ENCODE assay signal across 8 cellular contexts in the genomic region with DNA sequence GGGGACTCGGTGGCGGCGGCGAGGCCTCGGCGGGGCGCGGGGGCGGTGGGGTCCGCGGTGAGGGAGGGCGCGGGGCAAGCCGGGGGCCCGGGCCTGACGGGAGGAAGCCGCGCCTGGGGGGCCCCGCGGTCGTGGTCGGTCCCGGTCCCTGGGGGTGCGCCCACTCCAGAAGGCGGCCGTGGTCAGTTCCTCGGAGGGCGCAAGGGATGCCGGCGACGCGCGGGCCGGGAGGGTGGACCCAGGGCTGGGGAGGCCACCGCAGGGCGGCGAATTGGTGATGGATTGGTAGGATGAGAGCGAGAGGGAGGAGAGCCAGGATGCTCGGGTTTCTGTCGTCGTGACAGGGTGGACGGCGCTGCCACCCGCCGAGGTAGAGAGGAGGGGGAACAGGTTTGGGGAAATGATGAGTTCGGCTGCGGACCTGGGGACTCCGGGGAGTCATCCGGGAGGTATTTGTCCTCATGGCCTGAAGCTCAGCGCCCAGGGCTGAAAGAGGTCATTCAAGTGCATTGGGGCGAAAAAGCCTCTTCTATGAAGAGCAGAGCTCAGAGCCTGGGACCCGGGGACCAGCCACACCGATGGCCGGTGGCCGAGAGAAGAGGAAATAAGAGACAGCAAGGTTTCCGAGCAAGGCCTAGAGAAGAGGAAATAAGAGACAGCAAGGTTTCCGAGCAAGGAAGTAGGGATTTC. TPM values are rescaled to one million over a fixed set of nuclear protein-coding genes. Genes with fewer than 3 reads are reported as not detected.
DNase-seq lines count a peak whose midpoint lies in the region; ATAC-seq and TF ChIP-seq lines count a peak whose summit lies in the region.

No MANE protein-coding gene starts in this region.

- peaks cover 2 to 4% (median 3%) of the 10 kb centered on the region in 3 donors for H3K36me3 ChIP-seq in tibial artery

- peak overlapping the region; percentile 87 for H3K4me3 Mint-ChIP-seq in activated T-helper 2 cell treated with anti-CD3 and anti-CD28 coated beads, Interferon-gamma antibody, Interleukin-2, Interleukin-4, amounts not matched to agents 10 μg/mL and 5 μg/mL and 100 μg/mL, durations not matched to agents 14 hours and 24 hours and 36 hours (ENCODE audit: low read depth)
- peak overlapping the region; percentile 94 to 95 (median 94) for H3K4me3 Mint-ChIP-seq in nephron

- in situ Hi-C loops in ACHN (cut with HindIII; ENCODE audit: low pct_ligation_motif_present, low pct_unique_long_range_greater_than_20kb, low sequenced_read_pairs) = no loop called here

- peak overlapping the region; percentile 71 to 76 for H3K27ac ChIP-seq in tibial artery

- peak overlapping the region; percentile 83 for H3K27ac Mint-ChIP-seq in activated T-helper 2 cell treated with anti-CD3 and anti-CD28 coated beads, Interferon-gamma antibody, Interleukin-2, Interleukin-4, amounts not matched to agents 10 μg/mL and 5 μg/mL and 100 μg/mL, durations not matched to agents 14 hours and 24 hours and 36 hours
- peak overlapping the region; percentile 43 to 78 (median 68) for H3K27ac Mint-ChIP-seq in nephron

- H3K27me3 Mint-ChIP-seq in activated T-helper 2 cell treated with anti-CD3 and anti-CD28 coated beads, Interferon-gamma antibody, Interleukin-2, Interleukin-4, amounts not matched to agents 10 μg/mL and 5 μg/mL and 100 μg/mL, durations not matched to agents 14 hours and 24 hours and 36 hours (ENCODE audit: low read depth) = no peaks in the 10 kb centered on the region
- peaks cover 4% of the 10 kb centered on the region for H3K27me3 Mint-ChIP-seq in nephron (ENCODE audit: low read depth)

- H3K36me3 Mint-ChIP-seq in activated T-helper 2 cell treated with anti-CD3 and anti-CD28 coated beads, Interferon-gamma antibody, Interleukin-2, Interleukin-4, amounts not matched to agents 10 μg/mL and 5 μg/mL and 100 μg/mL, durations not matched to agents 14 hours and 24 hours and 36 hours (ENCODE audit: low read depth) = peaks cover 19% of the 10 kb centered on the region
- peaks cover 18% of the 10 kb centered on the region for H3K36me3 Mint-ChIP-seq in nephron (ENCODE audit: low read depth)

- H3K9me3 Mint-ChIP-seq in activated T-helper 2 cell treated with anti-CD3 and anti-CD28 coated beads, Interferon-gamma antibody, Interleukin-2, Interleukin-4, amounts not matched to agents 10 μg/mL and 5 μg/mL and 100 μg/mL, durations not matched to agents 14 hours and 24 hours and 36 hours = no peaks in the 10 kb centered on the region
- H3K9me3 Mint-ChIP-seq in nephron = no peaks in the 10 kb centered on the region

- peak; percentile 26 for ATAC-seq in GM18517 (IDR thresholded peaks at IDR 0.05; ENCODE audit: unreplicated experiment)
- ATAC-seq in HG03025 (IDR thresholded peaks at IDR 0.05; ENCODE audit: low FRiP score, unreplicated experiment) = peak; percentile 41

- no peaks in the 10 kb centered on the region for H3K9me3 ChIP-seq in tibial artery

- intact Hi-C loops in activated T-helper 2 cell treated with anti-CD3 and anti-CD28 coated beads, Interferon-gamma antibody, Interleukin-2, Interleukin-4, amounts not matched to agents 10 μg/mL and 5 μg/mL and 100 μg/mL, durations not matched to agents 14 hours and 24 hours and 36 hours (cut with micrococcal nuclease) = loop anchor here (1.0 to 10.0 kb wide), 5 partner anchors 31 to 713 kb away; a partner anchor contains a TSS
- intact Hi-C loops in tibial artery (cut with DNase I; ENCODE audit: low total_unique reads) = loop anchor here (1.0 kb wide), 1 partner anchor 63 kb away; a partner anchor contains a TSS

- DNase-seq in ACHN (peak; percentile 38), NOMO-1 treated with DMSO at 0.1 percent for 48 hours (lab: John Stamatoyannopoulos, UW; ENCODE audit: unreplicated experiment) (peak; percentile 36), fibroblast of pulmonary artery (ENCODE audit: low read depth) (peak; percentile 32), tibial artery (peak; percentile 24 to 66)
- peak; percentile 22 for DNase-seq in activated T-helper 2 cell treated with anti-CD3 and anti-CD28 coated beads, Interferon-gamma antibody, Interleukin-2, Interleukin-4, amounts not matched to agents 10 μg/mL and 5 μg/mL and 100 μg/mL, durations not matched to agents 14 hours and 24 hours and 36 hours (ENCODE audit: low spot score)

- peaks cover 0 to 15% (median 10%) of the 10 kb centered on the region in 4 donors for H3K4me1 ChIP-seq in tibial artery

- no peaks in the 10 kb centered on the region for H3K27me3 ChIP-seq in tibial artery

- peak overlapping the region; percentile 80 for H3K4me3 ChIP-seq in fibroblast of pulmonary artery (replicated peaks; ENCODE audit: low read depth, low read length)
- peak overlapping the region; percentile 81 to 87 for H3K4me3 ChIP-seq in tibial artery

- TF ChIP-seq CTCF in fibroblast of pulmonary artery (IDR thresholded peaks at IDR 0.05; ENCODE audit: low read length, missing control alignments) (no peak), nephron (IDR thresholded peaks at IDR 0.05; ENCODE audit: unreplicated experiment in 3 of 3) (no peak), tibial artery (IDR thresholded peaks at IDR 0.05) (no peak)

- peaks cover 19% of the 10 kb centered on the region for H3K4me1 Mint-ChIP-seq in activated T-helper 2 cell treated with anti-CD3 and anti-CD28 coated beads, Interferon-gamma antibody, Interleukin-2, Interleukin-4, amounts not matched to agents 10 μg/mL and 5 μg/mL and 100 μg/mL, durations not matched to agents 14 hours and 24 hours and 36 hours (ENCODE audit: low read depth)
- peaks cover 26% of the 10 kb centered on the region for H3K4me1 Mint-ChIP-seq in nephron

RNA-seq across cellular contexts. Expression of a gene that starts 0.5 kb away (rescaled TPM):
- 30.7 and 30.9 TPM in 2 replicates for total RNA-seq in activated T-helper 2 cell treated with anti-CD3 and anti-CD28 coated beads, Interferon-gamma antibody, Interleukin-2, Interleukin-4, amounts not matched to agents 10 μg/mL and 5 μg/mL and 100 μg/mL, durations not matched to agents 14 hours and 24 hours and 36 hours

RNA-seq across cellular contexts. Expression of a gene that starts 30.8 kb away (rescaled TPM):
- 7.3 and 7.4 TPM in 2 replicates for total RNA-seq in activated T-helper 2 cell treated with anti-CD3 and anti-CD28 coated beads, Interferon-gamma antibody, Interleukin-2, Interleukin-4, amounts not matched to agents 10 μg/mL and 5 μg/mL and 100 μg/mL, durations not matched to agents 14 hours and 24 hours and 36 hours

Comparison
In these comparisons a context has a peak if more than half of its experiments do, and no peak if none do; other contexts are left out.
1. Peak in every context shown above with its lines: DNase-seq, ATAC-seq, H3K4me3 ChIP-seq and H3K27ac ChIP-seq.